In the genomic region with DNA sequence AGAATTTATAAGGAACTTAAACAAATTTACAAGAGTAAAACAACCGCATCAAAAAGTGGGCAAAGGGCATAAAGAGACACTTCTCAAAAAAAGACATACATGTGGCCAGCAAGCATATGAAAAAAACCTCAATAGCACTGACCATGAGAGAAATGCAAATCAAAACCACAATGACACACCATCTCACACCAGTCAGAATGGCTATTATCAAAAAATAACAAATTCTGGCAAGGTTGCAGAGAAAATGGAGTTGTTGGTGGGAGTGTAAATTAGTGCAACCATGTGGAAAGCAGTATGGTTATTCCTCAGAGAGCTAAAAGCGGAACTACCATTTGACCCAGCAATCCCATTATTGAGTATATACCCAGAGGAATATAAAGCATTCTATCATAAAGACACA, we compare ENCODE assay signal across 18 cellular contexts.
"Had no signal": no experiment of that assay in that cellular context is flagged by ENCODE, and none has a peak within 500 bp of the region (broad histone marks: within the 10 kb centered on the region; RNA-seq: fewer than 3 reads in every experiment).

No MANE protein-coding gene starts in this region.

- DNase-seq: Karpas-422, KG1, MM.1S, NCI-H1092 treated with DMSO at 0.1 percent for 48 hours, NCI-H1436, NCI-H187 treated with DMSO at 0.1 percent for 48 hours, NCI-H2029 treated with DMSO at 0.1 percent for 48 hours, NCI-H2171 treated with DMSO at 0.1 percent for 48 hours, NCI-H2227 treated with DMSO at 0.1 percent for 48 hours, NCI-H446, NCI-H510A, NCI-H524 treated with DMSO at 0.1 percent for 48 hours, NCI-H69, NCI-H774, PC-3, SHP77, SK-N-SH, SW 1271 had no signal
